Comparison of ENCODE assay signal across 8 cellular contexts in the genomic region with DNA sequence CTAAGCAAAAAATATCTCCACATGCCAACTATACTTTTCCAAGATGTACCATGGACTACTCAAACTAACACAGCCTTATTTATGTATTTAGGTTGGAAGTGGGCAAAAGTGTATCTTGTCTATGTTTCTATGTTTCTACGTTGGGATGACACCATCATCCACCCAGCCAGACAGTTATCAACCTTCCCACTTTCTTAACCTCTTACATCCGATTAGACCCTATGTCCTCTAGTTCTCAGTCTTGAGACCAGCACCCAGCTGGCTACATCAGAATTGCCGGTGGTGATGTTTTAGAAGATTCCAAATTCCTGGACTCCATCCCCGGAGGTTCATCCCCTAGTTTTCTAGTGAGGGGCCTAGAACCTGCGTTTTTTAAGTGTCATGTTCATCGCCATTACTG.
DNase-seq lines count a peak whose midpoint lies in the region; ATAC-seq and TF ChIP-seq lines count a peak whose summit lies in the region.

No MANE protein-coding gene starts in this region.

- H3K27me3 ChIP-seq in OCI-LY1 (ENCODE audit: insufficient read depth, low read length) (no peaks in the 10 kb centered on the region), endocrine pancreas (ENCODE audit: control insufficient read depth, insufficient read depth, low read length) (no peaks in the 10 kb centered on the region), parathyroid adenoma (ENCODE audit: control insufficient read depth, insufficient read depth, low read length) (no peaks in the 10 kb centered on the region)

- no peak for TF ChIP-seq CTCF in OCI-LY1 (IDR thresholded peaks at IDR 0.05; ENCODE audit: low read length)
- no peak for TF ChIP-seq CTCF in parathyroid adenoma (IDR thresholded peaks at IDR 0.05)

- H3K4me1 ChIP-seq in OCI-LY1 (ENCODE audit: insufficient read depth, low read length, severe bottlenecking) (peaks cover 27% of the 10 kb centered on the region), endocrine pancreas (ENCODE audit: control insufficient read depth, insufficient read depth, low read length) (peaks cover 9% of the 10 kb centered on the region), parathyroid adenoma (peaks cover 2% of the 10 kb centered on the region)

- H3K36me3 ChIP-seq in OCI-LY1 (ENCODE audit: insufficient read depth, low read length) (no peaks in the 10 kb centered on the region), endocrine pancreas (ENCODE audit: control insufficient read depth, insufficient read depth, low read length) (no peaks in the 10 kb centered on the region), parathyroid adenoma (ENCODE audit: control insufficient read depth, insufficient read depth, low read length) (no peaks in the 10 kb centered on the region)

- H3K27ac ChIP-seq in OCI-LY1 (ENCODE audit: low read depth, low read length, poor library complexity, severe bottlenecking) (peak overlapping the region; percentile 94), parathyroid adenoma (peak overlapping the region; percentile 87)

- no peaks in the 10 kb centered on the region for H3K9me2 ChIP-seq in OCI-LY1 (ENCODE audit: low read depth, low read length)

- H2AFZ ChIP-seq in OCI-LY1 (ENCODE audit: low read length) (no peak overlapping the region), parathyroid adenoma (peak overlapping the region; percentile 81)

- H3K79me2 ChIP-seq in OCI-LY1 (ENCODE audit: insufficient read depth, low read length) (peaks cover 17% of the 10 kb centered on the region; the same call in 1 of the 2 replicates), parathyroid adenoma (no peaks in the 10 kb centered on the region)

- H3K4me2 ChIP-seq in OCI-LY1 (ENCODE audit: low read length) = peak overlapping the region; percentile 91
- H3K4me2 ChIP-seq in parathyroid adenoma (ENCODE audit: low read length) = peak overlapping the region; percentile 76

- H4K20me1 ChIP-seq in OCI-LY1 (ENCODE audit: insufficient read depth, low read length) = no peaks in the 10 kb centered on the region

- no peak for ATAC-seq in HG03097 (IDR thresholded peaks at IDR 0.05; ENCODE audit: low FRiP score, unreplicated experiment)

- no peaks in the 10 kb centered on the region for H3K9me3 ChIP-seq in OCI-LY1 (ENCODE audit: low read length)
- no peaks in the 10 kb centered on the region for H3K9me3 ChIP-seq in endocrine pancreas (ENCODE audit: control insufficient read depth, low read length)
- no peaks in the 10 kb centered on the region for H3K9me3 ChIP-seq in parathyroid adenoma (ENCODE audit: control insufficient read depth, low read length)

- peak; percentile 19 for DNase-seq in ELR (ENCODE audit: low read depth)
- no peak for DNase-seq in middle frontal gyrus (ENCODE audit: extremely low spot score, low spot score)
- DNase-seq in hepatic stellate cell (ENCODE audit: low spot score) = no peak
- no peak for DNase-seq in cortex of kidney (lab: John Stamatoyannopoulos, UW)

- peaks cover 3% of the 10 kb centered on the region; the same call in 1 of the 2 replicates for H3F3A ChIP-seq in OCI-LY1 (ENCODE audit: insufficient read depth, low read length)

- peak overlapping the region; percentile 93 for H3K4me3 ChIP-seq in OCI-LY1 (ENCODE audit: low read depth, low read length, poor library complexity, severe bottlenecking)
- H3K4me3 ChIP-seq in endocrine pancreas (ENCODE audit: control insufficient read depth, insufficient read depth, low read length) = peak overlapping the region; percentile 98
- H3K4me3 ChIP-seq in parathyroid adenoma (ENCODE audit: low read depth, low read length) = peak overlapping the region; percentile 91

- H3K9ac ChIP-seq in OCI-LY1 (ENCODE audit: low read length) (peak overlapping the region; percentile 94), endocrine pancreas (ENCODE audit: control insufficient read depth, insufficient read depth, low read length) (peak overlapping the region; percentile 75), parathyroid adenoma (no peak overlapping the region)
